31 cellular contexts compared by ENCODE assay signal in genomic region chr9:22650145-22650544, GRCh38.
"Had no signal": no experiment of that assay in that cellular context is flagged by ENCODE, and none has a peak within 500 bp of the region (broad histone marks: within the 10 kb centered on the region; RNA-seq: fewer than 3 reads in every experiment).

No MANE protein-coding gene starts in this region.

- H3K36me3 Mint-ChIP-seq: activated naive CD8-positive, alpha-beta T cell treated with anti-CD3 and anti-CD28 coated beads for 36 hours had no signal

- H3K4me1 ChIP-seq: ascending aorta, SJCRH30 had no signal

- H3K4me3 Mint-ChIP-seq: activated CD4-positive, alpha-beta T cell treated with anti-CD3 and anti-CD28 coated beads, Interleukin-2, amount 10 ng/mL, durations not matched to agents 24 days and 14 days; activated CD8-positive, alpha-beta T cell treated with anti-CD3 and anti-CD28 coated beads for 36 hours; activated naive CD8-positive, alpha-beta T cell treated with anti-CD3 and anti-CD28 coated beads for 36 hours; activated T-cell treated with anti-CD3 and anti-CD28 coated beads, Interleukin-2, amount 50 U/mL, for 72 hours; activated T-helper 17 cell treated with anti-CD3 and anti-CD28 coated beads, Interleukin-2, amount 50 U/mL, for 72 hours; T-helper 1 cell treated with Interleukin-12 subunit alpha and Interleukin-12 subunit beta and Interleukin-4 antibody, amounts not matched to agents 30 μg/mL and 1 μg/mL, for 36 hours; T-helper 2 cell treated with Interferon-gamma antibody and Interleukin-4, amounts not matched to agents 5 μg/mL and 100 μg/mL, for 36 hours had no signal

- H3K27ac ChIP-seq: ascending aorta, cardiac muscle cell, KMS-11, SJCRH30, SK-N-MC had no signal

- H3K4me3 ChIP-seq: ascending aorta, cardiac muscle cell, SJCRH30, SK-N-MC had no signal

- H3K27me3 Mint-ChIP-seq: activated CD4-positive, alpha-beta T cell treated with anti-CD3 and anti-CD28 coated beads, Interleukin-2, amount 10 ng/mL, durations not matched to agents 24 days and 14 days; activated CD8-positive, alpha-beta T cell treated with anti-CD3 and anti-CD28 coated beads for 36 hours; activated naive CD8-positive, alpha-beta T cell treated with anti-CD3 and anti-CD28 coated beads for 36 hours; activated T-helper 17 cell treated with anti-CD3 and anti-CD28 coated beads, Interleukin-2, amount 50 U/mL, for 72 hours had no signal

- H3K9ac ChIP-seq: KMS-11 had no signal

- H3K27ac Mint-ChIP-seq: activated CD4-positive, alpha-beta T cell treated with anti-CD3 and anti-CD28 coated beads, Interleukin-2, amount 10 ng/mL, durations not matched to agents 24 days and 14 days; activated CD8-positive, alpha-beta T cell treated with anti-CD3 and anti-CD28 coated beads for 36 hours; activated naive CD8-positive, alpha-beta T cell treated with anti-CD3 and anti-CD28 coated beads for 36 hours; activated T-cell treated with anti-CD3 and anti-CD28 coated beads, Interleukin-2, amount 50 U/mL, for 72 hours; activated T-helper 17 cell treated with anti-CD3 and anti-CD28 coated beads, Interleukin-2, amount 50 U/mL, for 72 hours; T-helper 1 cell treated with Interleukin-12 subunit alpha and Interleukin-12 subunit beta and Interleukin-4 antibody, amounts not matched to agents 30 μg/mL and 1 μg/mL, for 36 hours; T-helper 2 cell treated with Interferon-gamma antibody and Interleukin-4, amounts not matched to agents 5 μg/mL and 100 μg/mL, for 36 hours had no signal

- DNase-seq: activated CD4-positive, alpha-beta T cell treated with anti-CD3 and anti-CD28 coated beads, Interleukin-2, amount 10 ng/mL, durations not matched to agents 24 days and 14 days; activated CD4-positive, alpha-beta T cell treated with anti-CD3 and anti-CD28 coated beads, Interleukin-2, amount 50 U/mL, for 4 hours; activated CD8-positive, alpha-beta T cell treated with anti-CD3 and anti-CD28 coated beads for 36 hours; activated effector memory CD4-positive, alpha-beta T cell treated with anti-CD3 and anti-CD28 coated beads, Interleukin-2, amount 50 U/mL, for 16 hours; activated naive CD4-positive, alpha-beta T cell; activated naive CD4-positive, alpha-beta T cell treated with anti-CD3 and anti-CD28 coated beads, Interleukin-2, amount 50 U/mL, for 16 hours; activated naive CD8-positive, alpha-beta T cell treated with anti-CD3 and anti-CD28 coated beads for 36 hours; activated T-cell treated with anti-CD3 and anti-CD28 coated beads, Interleukin-2, amount 50 U/mL, for 1 hour; activated T-cell treated with anti-CD3 and anti-CD28 coated beads, Interleukin-2, amount 50 U/mL, for 72 hours; amygdala; MM.1S; MV-4-11; NCI-H1092; NCI-H1417; NCI-H187 treated with DMSO at 0.1 percent for 48 hours; NCI-H2081; NCI-H226; NCI-H446 treated with DMSO at 0.1 percent for 48 hours; NCI-H524; NCI-H69; NCI-H82; SHP77; SJCRH30 had no signal

- ATAC-seq: activated CD8-positive, alpha-beta T cell treated with anti-CD3 and anti-CD28 coated beads for 36 hours; activated T-cell treated with anti-CD3 and anti-CD28 coated beads, Interleukin-2, amount 50 U/mL, for 72 hours; activated T-helper 17 cell treated with anti-CD3 and anti-CD28 coated beads, Interleukin-2, amount 50 U/mL, for 72 hours; Panc1 had no signal

- H3K9me3 ChIP-seq: ascending aorta, SJCRH30 had no signal

- H3K27me3 ChIP-seq: ascending aorta, cardiac muscle cell, SJCRH30 had no signal

- H3K36me3 ChIP-seq: ascending aorta, cardiac muscle cell, SJCRH30 had no signal

- H3K4me2 ChIP-seq: KMS-11 had no signal

- H3K4me1 Mint-ChIP-seq: activated CD4-positive, alpha-beta T cell treated with anti-CD3 and anti-CD28 coated beads, Interleukin-2, amount 10 ng/mL, durations not matched to agents 24 days and 14 days; activated naive CD8-positive, alpha-beta T cell treated with anti-CD3 and anti-CD28 coated beads for 36 hours; activated T-helper 17 cell treated with anti-CD3 and anti-CD28 coated beads, Interleukin-2, amount 50 U/mL, for 72 hours had no signal

- H3K9me3 Mint-ChIP-seq: activated CD4-positive, alpha-beta T cell treated with anti-CD3 and anti-CD28 coated beads, Interleukin-2, amount 10 ng/mL, durations not matched to agents 24 days and 14 days; activated CD8-positive, alpha-beta T cell treated with anti-CD3 and anti-CD28 coated beads for 36 hours; activated T-helper 17 cell treated with anti-CD3 and anti-CD28 coated beads, Interleukin-2, amount 50 U/mL, for 72 hours had no signal
